In the genomic region with DNA sequence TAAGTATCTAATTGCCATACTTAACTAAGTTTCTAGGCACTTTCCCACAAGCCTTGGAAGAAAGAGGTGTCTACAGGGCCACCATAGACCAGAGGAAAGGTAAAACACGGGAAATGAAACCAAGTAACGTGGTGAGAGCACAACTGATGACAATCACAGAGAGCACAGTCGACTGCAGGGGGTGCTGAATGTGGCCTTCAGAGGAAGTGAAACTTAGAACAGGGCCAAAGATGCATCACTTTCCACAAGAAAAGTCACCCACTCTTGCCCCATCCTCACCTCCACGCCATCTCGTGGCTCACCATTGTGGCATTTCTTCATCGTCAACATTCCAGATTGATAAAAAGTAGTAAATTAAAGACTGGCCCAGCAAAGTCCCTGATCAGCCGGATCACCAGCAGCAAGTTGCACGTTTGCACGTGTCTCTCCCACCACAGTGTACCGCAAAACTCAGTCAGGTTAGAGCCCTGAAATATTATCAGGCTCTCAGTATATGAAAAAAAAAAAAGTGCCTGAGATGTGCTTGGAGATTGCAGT, we compare ENCODE assay signal across 8 cellular contexts. TPM values are rescaled to one million over a fixed set of nuclear protein-coding genes. Genes with fewer than 3 reads are reported as not detected.
DNase-seq lines count a peak whose midpoint lies in the region; ATAC-seq and TF ChIP-seq lines count a peak whose summit lies in the region.

No MANE protein-coding gene starts in this region.

- intact Hi-C loops in posterior cingulate gyrus (cut with DNase I) = no loop called here
- intact Hi-C loops in Calu3 (cut with micrococcal nuclease; ENCODE audit: unreplicated experiment) = no loop called here

- DNase-seq in activated CD4-positive, CD25-positive, alpha-beta regulatory T cell treated with anti-CD3 and anti-CD28 coated beads, Interleukin-2, amount 50 U/mL, for 16 hours (ENCODE audit: low read depth, low spot score) = peak; percentile 42
- DNase-seq in immature natural killer cell (peak; percentile 62 to 76 (median 71)), posterior cingulate gyrus (no peak), endodermal cell (no peak), NCI-H524 (lab: John Stamatoyannopoulos, UW) (no peak), Calu3 (no peak)

- no peaks in the 10 kb centered on the region for H3K27me3 ChIP-seq in endodermal cell (ENCODE audit: control insufficient read depth, insufficient read depth, low read length, poor library complexity, severe bottlenecking)

- H3K9me3 Mint-ChIP-seq in immature natural killer cell (peaks cover 0 to 2% (median 0%) of the 10 kb centered on the region in 6 donors), endodermal cell (peaks cover 9% of the 10 kb centered on the region), Calu3 (ENCODE audit: low read depth, unreplicated experiment) (no peaks in the 10 kb centered on the region)

- H3K36me3 Mint-ChIP-seq in immature natural killer cell = no peaks in the 10 kb centered on the region
- peaks cover 5% of the 10 kb centered on the region for H3K36me3 Mint-ChIP-seq in endodermal cell (ENCODE audit: low read depth)
- no peaks in the 10 kb centered on the region for H3K36me3 Mint-ChIP-seq in Calu3 (ENCODE audit: insufficient read depth, unreplicated experiment)

- BruUV-seq in Calu3 (replicated peaks; lab: Mats Ljungman, UMichigan) = no TSS peak

- peaks cover 5% of the 10 kb centered on the region for H3K4me1 ChIP-seq in endodermal cell (ENCODE audit: control insufficient read depth, insufficient read depth, low read length)

- H3K27me3 Mint-ChIP-seq in immature natural killer cell (ENCODE audit: low read depth in 3 of 3) = peaks cover 0 to 4% (median 2%) of the 10 kb centered on the region in 3 donors
- no peaks in the 10 kb centered on the region for H3K27me3 Mint-ChIP-seq in endodermal cell (ENCODE audit: insufficient read depth)
- no peaks in the 10 kb centered on the region for H3K27me3 Mint-ChIP-seq in Calu3 (ENCODE audit: unreplicated experiment)

- H3K27ac Mint-ChIP-seq in immature natural killer cell (peak overlapping the region; percentile 87 to 98 (median 95)), endodermal cell (no peak overlapping the region), Calu3 (ENCODE audit: unreplicated experiment) (no peak overlapping the region)

- TF ChIP-seq CTCF in endodermal cell (conservative IDR thresholded peaks at IDR 0.05) = no peak
- TF ChIP-seq CTCF in Calu3 (IDR thresholded peaks at IDR 0.05; ENCODE audit: unreplicated experiment) = no peak

- ATAC-seq in GM19035 (IDR thresholded peaks at IDR 0.05; ENCODE audit: unreplicated experiment) = peak; percentile 94
- peak; percentile 92 for ATAC-seq in HG03066 (IDR thresholded peaks at IDR 0.05; ENCODE audit: low read depth, unreplicated experiment)

- no peak overlapping the region for H3K27ac ChIP-seq in endodermal cell (ENCODE audit: low read depth, low read length)

- CTCF ChIA-PET in Calu3 (lab: Charles Lee) = no interaction called here

- no peak overlapping the region for H3K9ac ChIP-seq in endodermal cell (ENCODE audit: extremely low read depth, low read length, poor library complexity, severe bottlenecking)

- H3K4me3 Mint-ChIP-seq in immature natural killer cell (peak overlapping the region; percentile 73 to 92 (median 78)), endodermal cell (no peak overlapping the region), Calu3 (ENCODE audit: low read depth, unreplicated experiment) (no peak overlapping the region)

- no peaks in the 10 kb centered on the region for H3K9me3 ChIP-seq in endodermal cell (ENCODE audit: control insufficient read depth, low read length)

- no peak overlapping the region for H3K4me3 ChIP-seq in endodermal cell (ENCODE audit: low read length)

- H3K4me1 Mint-ChIP-seq in immature natural killer cell (peaks cover 40 to 44% of the 10 kb centered on the region in 2 donors), endodermal cell (peaks cover 14% of the 10 kb centered on the region), Calu3 (ENCODE audit: low read depth, unreplicated experiment) (peaks cover 7% of the 10 kb centered on the region)

- no peaks in the 10 kb centered on the region for H3K36me3 ChIP-seq in endodermal cell (ENCODE audit: control insufficient read depth, insufficient read depth, low read length)

- WGBS in endodermal cell (ENCODE audit: insufficient coverage in 1 of 2, insufficient read length in 1 of 2), 2 experiments = 94 to 96% methylated on average over 7 to 10 of the region's 10 CpGs

RNA-seq across cellular contexts. Expression of a gene that starts 31.4 kb away (rescaled TPM):
- 1 to 10 TPM in 2 of 3 donors, under 1 TPM in 1; 0.13 to 4.6 (median 1.5) TPM for polyA plus RNA-seq in immature natural killer cell
- total RNA-seq in endodermal cell (1 to 10 TPM; 1.7 to 2.4 TPM), Calu3 (2022) (15.0 and 18.4 TPM in 2 replicates)
- polyA plus RNA-seq in endodermal cell (2013, experiment 1 of 2) = 4.1 TPM
- 6.1 TPM for polyA plus RNA-seq in endodermal cell (2013, experiment 2 of 2)

Comparison
In these comparisons a context has a peak if more than half of its experiments do, and no peak if none do; other contexts are left out.
1. DNase-seq: peak in activated CD4-positive, CD25-positive, alpha-beta regulatory T cell treated with anti-CD3 and anti-CD28 coated beads, Interleukin-2, amount 50 U/mL, for 16 hours (single experiment) and immature natural killer cell (3 of 3); none in posterior cingulate gyrus (0 of 10), endodermal cell (single experiment), NCI-H524 (0 of 2) and Calu3 (single experiment).
2. H3K27ac Mint-ChIP-seq: peak in immature natural killer cell (6 of 6); none in endodermal cell (single experiment) and Calu3 (single experiment).
3. H3K4me3 Mint-ChIP-seq: peak in immature natural killer cell (5 of 5); none in endodermal cell (single experiment) and Calu3 (single experiment).